Comparison of ENCODE assay signal across 10 cellular contexts in the genomic region with DNA sequence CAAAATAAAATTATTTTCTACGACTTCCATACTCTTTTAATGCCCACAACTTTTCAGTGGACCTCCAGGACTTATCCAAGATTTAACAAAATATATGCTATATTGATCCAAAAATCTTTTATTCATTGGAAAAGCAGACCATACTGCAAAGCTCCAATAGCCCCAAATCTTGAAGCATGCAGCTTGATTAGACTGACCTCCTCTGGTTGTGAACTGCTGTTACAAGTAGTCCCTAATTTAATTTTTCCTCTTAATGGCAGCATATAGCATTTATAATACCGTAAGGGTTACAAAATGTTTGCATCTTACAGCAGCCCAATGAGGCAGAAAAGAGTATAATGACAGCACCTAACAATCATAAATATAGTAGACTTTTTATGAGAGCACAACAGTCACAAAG. TPM values are rescaled to one million over a fixed set of nuclear protein-coding genes. Genes with fewer than 3 reads are reported as not detected.
DNase-seq lines count a peak whose midpoint lies in the region; ATAC-seq, FAIRE-seq and TF ChIP-seq lines count a peak whose summit lies in the region.
"Had no signal": no experiment of that assay in that cellular context is flagged by ENCODE, and none has a peak within 500 bp of the region (broad histone marks: within the 10 kb centered on the region; RNA-seq: fewer than 3 reads in every experiment).

No MANE protein-coding gene starts in this region.

- no peak overlapping the region for H3K4me3 Mint-ChIP-seq in activated CD8-positive, alpha-beta T cell treated with anti-CD3 and anti-CD28 coated beads for 36 hours
- H3K4me3 Mint-ChIP-seq in activated CD8-positive, alpha-beta T cell treated with anti-CD3 and anti-CD28 coated beads, Interleukin-2, amount 10 ng/mL, durations not matched to agents 7 days and 5 days, result no peak overlapping the region
- no peak overlapping the region for H3K4me3 Mint-ChIP-seq in osteocyte (ENCODE audit: unreplicated experiment)
- H3K4me3 Mint-ChIP-seq: activated CD4-positive, alpha-beta memory T cell treated with anti-CD3 and anti-CD28 coated beads for 36 hours had no signal

- peaks cover 14% of the 10 kb centered on the region for H3K36me3 ChIP-seq in bronchial epithelial cell (ENCODE audit: control insufficient read depth, insufficient read depth, low read length)

- no peaks in the 10 kb centered on the region for H3K27me3 ChIP-seq in bronchial epithelial cell (ENCODE audit: control insufficient read depth, insufficient read depth, low read length)

- POLR2A ChIA-PET in activated CD8-positive, alpha-beta T cell treated with anti-CD3 and anti-CD28 coated beads for 36 hours (lab: Charles Lee), result interaction anchor here (1.2 kb wide), 1 partner anchor 19 kb away, joined by 3 read pairs; no protein-coding TSS in a partner anchor
- POLR2A ChIA-PET in activated CD8-positive, alpha-beta T cell treated with anti-CD3 and anti-CD28 coated beads, Interleukin-2, amount 10 ng/mL, durations not matched to agents 7 days and 5 days (lab: Charles Lee), result interaction anchor here (0.6 kb wide), 1 partner anchor 21 kb away, joined by 3 read pairs; no protein-coding TSS in a partner anchor

- DNase-seq in activated CD8-positive, alpha-beta T cell treated with anti-CD3 and anti-CD28 coated beads for 36 hours, result no peak
- no peak for DNase-seq in activated CD8-positive, alpha-beta T cell treated with anti-CD3 and anti-CD28 coated beads, Interleukin-2, amount 10 ng/mL, durations not matched to agents 7 days and 5 days
- DNase-seq in NB4 (ENCODE audit: low read depth), result peak; percentile 20
- DNase-seq in bronchial epithelial cell (ENCODE audit: low read depth), result peak; percentile 26
- DNase-seq in osteocyte (ENCODE audit: extremely low spot score, unreplicated experiment), result no peak
- DNase-seq in activated CD8-positive, alpha-beta memory T cell treated with anti-CD3 and anti-CD28 coated beads, Interleukin-2, amount 50 U/mL, for 4 hours, result no peak
- no peak for DNase-seq in NCI-H345 treated with DMSO at 0.1 percent for 48 hours (lab: John Stamatoyannopoulos, UW; ENCODE audit: unreplicated experiment)
- DNase-seq: activated CD4-positive, alpha-beta memory T cell treated with anti-CD3 and anti-CD28 coated beads for 36 hours; NCI-H1436 treated with DMSO at 0.1 percent for 48 hours had no signal

- CTCF ChIA-PET in activated CD8-positive, alpha-beta T cell treated with anti-CD3 and anti-CD28 coated beads for 36 hours (lab: Charles Lee), result interaction anchor here (0.7 to 3.0 kb wide), 13 partner anchors 8 to 51 kb away, joined by 3 to 12 read pairs (median 6); no protein-coding TSS in a partner anchor
- CTCF ChIA-PET in activated CD8-positive, alpha-beta T cell treated with anti-CD3 and anti-CD28 coated beads, Interleukin-2, amount 10 ng/mL, durations not matched to agents 7 days and 5 days (lab: Charles Lee), result interaction anchor here (0.7 to 3.0 kb wide), 21 partner anchors 9 to 171 kb away, joined by 3 to 19 read pairs (median 5); partner anchors contain the start of genes ODR4 and TPR

- no peaks in the 10 kb centered on the region for H3K27me3 Mint-ChIP-seq in activated CD8-positive, alpha-beta T cell treated with anti-CD3 and anti-CD28 coated beads for 36 hours
- no peaks in the 10 kb centered on the region for H3K27me3 Mint-ChIP-seq in activated CD8-positive, alpha-beta T cell treated with anti-CD3 and anti-CD28 coated beads, Interleukin-2, amount 10 ng/mL, durations not matched to agents 7 days and 5 days (ENCODE audit: low read depth)
- H3K27me3 Mint-ChIP-seq in osteocyte (ENCODE audit: unreplicated experiment), result no peaks in the 10 kb centered on the region
- H3K27me3 Mint-ChIP-seq: activated CD4-positive, alpha-beta memory T cell treated with anti-CD3 and anti-CD28 coated beads for 36 hours had no signal

- H3K4me3 ChIP-seq in NB4 (ENCODE audit: low read depth, low read length) (no peak overlapping the region), bronchial epithelial cell (ENCODE audit: low read depth, low read length) (no peak overlapping the region)

- peaks cover 17% of the 10 kb centered on the region for H3K4me1 Mint-ChIP-seq in activated CD8-positive, alpha-beta T cell treated with anti-CD3 and anti-CD28 coated beads for 36 hours (ENCODE audit: low read depth)
- H3K4me1 Mint-ChIP-seq in activated CD8-positive, alpha-beta T cell treated with anti-CD3 and anti-CD28 coated beads, Interleukin-2, amount 10 ng/mL, durations not matched to agents 7 days and 5 days (ENCODE audit: low read depth), result peaks cover 10% of the 10 kb centered on the region
- H3K4me1 Mint-ChIP-seq in osteocyte (ENCODE audit: unreplicated experiment), result no peaks in the 10 kb centered on the region

- ATAC-seq in activated CD8-positive, alpha-beta T cell treated with anti-CD3 and anti-CD28 coated beads for 36 hours, result peak; percentile 47
- ATAC-seq in activated CD8-positive, alpha-beta T cell treated with anti-CD3 and anti-CD28 coated beads, Interleukin-2, amount 10 ng/mL, durations not matched to agents 7 days and 5 days, result no peak
- ATAC-seq in HG03439 (IDR thresholded peaks at IDR 0.05; ENCODE audit: unreplicated experiment), result no peak

- intact Hi-C loops in activated CD8-positive, alpha-beta T cell treated with anti-CD3 and anti-CD28 coated beads for 36 hours (cut with micrococcal nuclease), result no loop called here

- peak; percentile 36 for TF ChIP-seq CTCF in activated CD8-positive, alpha-beta T cell treated with anti-CD3 and anti-CD28 coated beads for 36 hours (IDR thresholded peaks at IDR 0.05)
- TF ChIP-seq CTCF in NB4 (IDR thresholded peaks at IDR 0.05; ENCODE audit: low read depth, low read length), result no peak
- TF ChIP-seq CTCF in bronchial epithelial cell (IDR thresholded peaks at IDR 0.05; ENCODE audit: insufficient read depth, low read length, severe bottlenecking), result peak; percentile 23
- peak; percentile 46 for TF ChIP-seq CTCF in osteocyte (IDR thresholded peaks at IDR 0.05)

- H3K27ac Mint-ChIP-seq in activated CD8-positive, alpha-beta T cell treated with anti-CD3 and anti-CD28 coated beads for 36 hours, result no peak overlapping the region
- no peak overlapping the region for H3K27ac Mint-ChIP-seq in activated CD8-positive, alpha-beta T cell treated with anti-CD3 and anti-CD28 coated beads, Interleukin-2, amount 10 ng/mL, durations not matched to agents 7 days and 5 days
- no peak overlapping the region for H3K27ac Mint-ChIP-seq in osteocyte (ENCODE audit: unreplicated experiment)
- H3K27ac Mint-ChIP-seq: activated CD4-positive, alpha-beta memory T cell treated with anti-CD3 and anti-CD28 coated beads for 36 hours had no signal

- peaks cover 52% of the 10 kb centered on the region for H3K36me3 Mint-ChIP-seq in activated CD8-positive, alpha-beta T cell treated with anti-CD3 and anti-CD28 coated beads for 36 hours (ENCODE audit: low read depth)
- peaks cover 58% of the 10 kb centered on the region for H3K36me3 Mint-ChIP-seq in activated CD8-positive, alpha-beta T cell treated with anti-CD3 and anti-CD28 coated beads, Interleukin-2, amount 10 ng/mL, durations not matched to agents 7 days and 5 days (ENCODE audit: low read depth)
- H3K36me3 Mint-ChIP-seq in osteocyte (ENCODE audit: unreplicated experiment), result peaks cover 52% of the 10 kb centered on the region

- no peak for TF ChIP-seq POLR2A in NB4 (IDR thresholded peaks at IDR 0.05; ENCODE audit: extremely low read depth, insufficient read length)

- FAIRE-seq in bronchial epithelial cell (lab: Jason Lieb, UNC), result no peak

- H3K9me3 Mint-ChIP-seq in activated CD8-positive, alpha-beta T cell treated with anti-CD3 and anti-CD28 coated beads for 36 hours, result no peaks in the 10 kb centered on the region
- no peaks in the 10 kb centered on the region for H3K9me3 Mint-ChIP-seq in activated CD8-positive, alpha-beta T cell treated with anti-CD3 and anti-CD28 coated beads, Interleukin-2, amount 10 ng/mL, durations not matched to agents 7 days and 5 days (ENCODE audit: insufficient read depth)
- no peaks in the 10 kb centered on the region for H3K9me3 Mint-ChIP-seq in osteocyte (ENCODE audit: unreplicated experiment)
- H3K9me3 Mint-ChIP-seq: activated CD4-positive, alpha-beta memory T cell treated with anti-CD3 and anti-CD28 coated beads for 36 hours had no signal

RNA-seq across cellular contexts. Expression of gene PRG4, which starts 29.2 kb away (rescaled TPM):
- total RNA-seq in activated CD8-positive, alpha-beta T cell treated with anti-CD3 and anti-CD28 coated beads for 36 hours, result not detected
- under 1 TPM; 0.05 to 0.13 TPM for total RNA-seq in activated CD8-positive, alpha-beta T cell treated with anti-CD3 and anti-CD28 coated beads, Interleukin-2, amount 10 ng/mL, durations not matched to agents 7 days and 5 days
- total RNA-seq in bronchial epithelial cell, result not detected in 2 replicates
- 0.13 TPM in 2 replicates for total RNA-seq in osteocyte

RNA-seq across cellular contexts. Expression of gene TPR, which starts 49.8 kb away (rescaled TPM):
- total RNA-seq in activated CD8-positive, alpha-beta T cell treated with anti-CD3 and anti-CD28 coated beads for 36 hours, result 100 to 1,000 TPM; 120 to 139 TPM
- 100 to 1,000 TPM; 131 to 143 TPM for total RNA-seq in activated CD8-positive, alpha-beta T cell treated with anti-CD3 and anti-CD28 coated beads, Interleukin-2, amount 10 ng/mL, durations not matched to agents 7 days and 5 days
- total RNA-seq in bronchial epithelial cell (36.6 and 45.2 TPM in 2 replicates), osteocyte (103 and 116 TPM in 2 replicates)

RNA-seq across cellular contexts. Expression of gene ODR4, which starts 50.4 kb away (rescaled TPM):
- total RNA-seq in activated CD8-positive, alpha-beta T cell treated with anti-CD3 and anti-CD28 coated beads for 36 hours, result 10 to 100 TPM; 13.4 to 13.6 TPM
- 10 to 100 TPM; 12.1 to 12.8 TPM for total RNA-seq in activated CD8-positive, alpha-beta T cell treated with anti-CD3 and anti-CD28 coated beads, Interleukin-2, amount 10 ng/mL, durations not matched to agents 7 days and 5 days
- total RNA-seq in bronchial epithelial cell (21.9 and 23.3 TPM in 2 replicates), osteocyte (17.0 and 19.5 TPM in 2 replicates)

Comparison
In these comparisons a context has a peak if more than half of its experiments do, and no peak if none do; other contexts are left out.
1. DNase-seq: peak in NB4 (single experiment) and bronchial epithelial cell (single experiment); none in activated CD8-positive, alpha-beta T cell treated with anti-CD3 and anti-CD28 coated beads for 36 hours (single experiment), activated CD8-positive, alpha-beta T cell treated with anti-CD3 and anti-CD28 coated beads, Interleukin-2, amount 10 ng/mL, durations not matched to agents 7 days and 5 days (single experiment), osteocyte (single experiment), activated CD8-positive, alpha-beta memory T cell treated with anti-CD3 and anti-CD28 coated beads, Interleukin-2, amount 50 U/mL, for 4 hours (single experiment) and NCI-H345 treated with DMSO at 0.1 percent for 48 hours (single experiment).